ENCODE assay signal across 8 cellular contexts in the genomic region with DNA sequence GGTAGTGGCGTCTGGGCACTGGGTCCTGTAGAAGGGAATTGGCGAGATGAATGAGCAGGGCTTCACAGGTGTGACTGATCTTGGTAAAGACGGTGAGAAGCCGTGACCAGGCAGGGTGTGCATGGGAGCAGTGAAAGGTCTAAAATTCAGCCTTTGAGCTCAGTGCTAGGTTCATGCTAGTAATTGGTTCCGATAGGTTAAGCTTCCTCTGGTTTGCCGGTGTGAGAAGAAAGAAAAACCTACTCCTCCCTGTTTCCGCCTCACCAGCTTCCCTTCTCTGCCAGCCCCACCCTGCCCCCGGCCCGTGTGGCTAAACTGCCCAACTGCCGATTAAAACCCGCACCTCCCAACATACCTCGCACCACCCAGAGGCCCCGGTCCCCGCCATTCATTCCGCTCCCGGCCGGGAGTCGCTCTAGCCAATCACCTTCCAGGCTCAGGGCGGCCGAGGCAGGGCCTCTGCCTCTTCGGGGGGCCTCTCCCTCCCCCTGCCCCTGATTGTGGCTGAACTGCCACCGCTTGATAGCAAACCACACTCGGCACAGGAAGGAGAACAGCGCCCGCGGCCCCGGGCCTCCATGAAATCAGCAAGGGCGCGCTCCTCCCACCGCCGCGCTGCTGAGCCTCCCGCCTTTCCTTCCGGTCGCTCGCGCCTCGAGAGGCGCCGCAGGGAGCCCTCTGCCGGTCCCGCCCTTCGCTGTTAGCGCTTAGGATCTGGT. TPM values are rescaled to one million over a fixed set of nuclear protein-coding genes. Genes with fewer than 3 reads are reported as not detected.
DNase-seq lines count a peak whose midpoint lies in the region; ATAC-seq and TF ChIP-seq lines count a peak whose summit lies in the region.

No MANE protein-coding gene starts in this region.

- peak overlapping the region; percentile 97 for H3K27ac Mint-ChIP-seq in activated CD4-positive, alpha-beta T cell treated with anti-CD3 and anti-CD28 coated beads, Interleukin-2, amount 10 ng/mL, durations not matched to agents 24 days and 14 days

- H3K27me3 Mint-ChIP-seq in activated CD4-positive, alpha-beta T cell treated with anti-CD3 and anti-CD28 coated beads, Interleukin-2, amount 10 ng/mL, durations not matched to agents 24 days and 14 days = no peaks in the 10 kb centered on the region

- peaks cover 4% of the 10 kb centered on the region for H3K36me3 Mint-ChIP-seq in activated CD4-positive, alpha-beta T cell treated with anti-CD3 and anti-CD28 coated beads, Interleukin-2, amount 10 ng/mL, durations not matched to agents 24 days and 14 days (ENCODE audit: low read depth)

- H3K4me3 Mint-ChIP-seq in activated CD4-positive, alpha-beta T cell treated with anti-CD3 and anti-CD28 coated beads, Interleukin-2, amount 10 ng/mL, durations not matched to agents 24 days and 14 days = peak overlapping the region; percentile 92

- ATAC-seq in GM19328 (IDR thresholded peaks at IDR 0.05; ENCODE audit: unreplicated experiment) (peak; percentile 76), HG03460 (IDR thresholded peaks at IDR 0.05; ENCODE audit: unreplicated experiment) (peak; percentile 63), left lung (peak; percentile 96)

- H3K4me1 Mint-ChIP-seq in activated CD4-positive, alpha-beta T cell treated with anti-CD3 and anti-CD28 coated beads, Interleukin-2, amount 10 ng/mL, durations not matched to agents 24 days and 14 days = peaks cover 52% of the 10 kb centered on the region

- H3K27me3 ChIP-seq in BLaER1 (no peaks in the 10 kb centered on the region), left lung (no peaks in the 10 kb centered on the region)

- peak in 1 of 2 donors; percentile 17 for TF ChIP-seq CTCF in left lung (IDR thresholded peaks at IDR 0.05)

- intact Hi-C loops in activated CD4-positive, alpha-beta T cell treated with anti-CD3 and anti-CD28 coated beads, Interleukin-2, amount 10 ng/mL, durations not matched to agents 24 days and 14 days (cut with micrococcal nuclease) = loop anchor here (1.0 to 2.0 kb wide), 6 partner anchors 8 to 129 kb away; partner anchors contain the start of genes CEP19, PIGX and RNF168
- intact Hi-C loops in left lung (cut with DNase I) = no loop called here

- H3K4me1 ChIP-seq in BLaER1 (peaks cover 70% of the 10 kb centered on the region), left lung (peaks cover 0 to 48% of the 10 kb centered on the region in 2 donors)

- H3K9me3 ChIP-seq in BLaER1 (no peaks in the 10 kb centered on the region), left lung (no peaks in the 10 kb centered on the region)

- peak overlapping the region; percentile 96 for H3K9ac ChIP-seq in BLaER1

- H4K20me1 ChIP-seq in BLaER1 = no peaks in the 10 kb centered on the region

- peak overlapping the region; percentile 94 for H3K4me2 ChIP-seq in BLaER1

- peak overlapping the region; percentile 73 for H3K4me3 ChIP-seq in BLaER1
- peak overlapping the region; percentile 39 to 48 for H3K4me3 ChIP-seq in left lung

- no peaks in the 10 kb centered on the region for H3K9me3 Mint-ChIP-seq in activated CD4-positive, alpha-beta T cell treated with anti-CD3 and anti-CD28 coated beads, Interleukin-2, amount 10 ng/mL, durations not matched to agents 24 days and 14 days

- DNase-seq in NCI-H526 (lab: John Stamatoyannopoulos, UW) (peak; percentile 92 to 95), dedifferentiated amniotic fluid mesenchymal stem cell (ENCODE audit: extremely low spot score) (peak; percentile 53), left lung (peak; percentile 91 to 98)
- DNase-seq in activated CD4-positive, alpha-beta T cell treated with anti-CD3 and anti-CD28 coated beads, Interleukin-2, amount 10 ng/mL, durations not matched to agents 24 days and 14 days = peak; percentile 97
- DNase-seq in stimulated activated CD4-positive, alpha-beta T cell treated with anti-CD3 and anti-CD28 coated beads, Interleukin-2, amount 100 ng/mL, for 48 hours = peak; percentile 77

- H3K27ac ChIP-seq in BLaER1 (peak overlapping the region; percentile 99), left lung (peak overlapping the region; percentile 71 to 89)

- no peaks in the 10 kb centered on the region for H3K36me3 ChIP-seq in BLaER1
- H3K36me3 ChIP-seq in left lung = no peaks in the 10 kb centered on the region

RNA-seq across cellular contexts. Expression of gene NRROS, which starts 7.3 kb away (rescaled TPM):
- 38.2 and 39.0 TPM in 2 replicates for total RNA-seq in activated CD4-positive, alpha-beta T cell treated with anti-CD3 and anti-CD28 coated beads, Interleukin-2, amount 10 ng/mL, durations not matched to agents 24 days and 14 days
- 10 to 100 TPM; 12.3 to 21.8 TPM for total RNA-seq in left lung

Comparison
In these comparisons a context has a peak if more than half of its experiments do, and no peak if none do; other contexts are left out.
1. Peak in every context shown above with its lines: DNase-seq, ATAC-seq, H3K4me3 ChIP-seq and H3K27ac ChIP-seq.